11 cellular contexts compared by ENCODE assay signal in genomic region chr5:142248853-142249462, GRCh38.
DNase-seq lines count a peak whose midpoint lies in the region; ATAC-seq and TF ChIP-seq lines count a peak whose summit lies in the region.
"Had no signal": no experiment of that assay in that cellular context is flagged by ENCODE, and none has a peak within 500 bp of the region (broad histone marks: within the 10 kb centered on the region; RNA-seq: fewer than 3 reads in every experiment).

No MANE protein-coding gene starts in this region.

- no TSS peak for BruUV-seq in OCI-LY7 (replicated peaks; lab: Mats Ljungman, UMichigan)

- TF ChIP-seq EP300 in Ishikawa (IDR thresholded peaks at IDR 0.05; ENCODE audit: borderline replicate concordance), result no peak

- H3K9me3 ChIP-seq in OCI-LY7 (ENCODE audit: low read length), result no peaks in the 10 kb centered on the region

- H2AFZ ChIP-seq in OCI-LY7 (ENCODE audit: low read length), result no peak overlapping the region

- DNase-seq in AG08396 (ENCODE audit: low spot score), result peak; percentile 46
- peak; percentile 40 for DNase-seq in fibroblast of gingiva (ENCODE audit: low read depth)
- peak; percentile 13 for DNase-seq in mucosa of gallbladder (ENCODE audit: low spot score)
- no peak for DNase-seq in GDM1 (lab: John Stamatoyannopoulos, UW)
- DNase-seq in Kasumi-1 (lab: John Stamatoyannopoulos, UW), result no peak
- no peak for DNase-seq in OCI-LY7 (ENCODE audit: low spot score)
- DNase-seq: CD4-positive, alpha-beta T cell had no signal

- no peak overlapping the region for H3K4me2 ChIP-seq in OCI-LY7 (ENCODE audit: low read length)
- H3K4me2 ChIP-seq: KMS-11 had no signal

- no peaks in the 10 kb centered on the region for H3K9me2 ChIP-seq in OCI-LY7 (ENCODE audit: insufficient read depth, low read length)

- no peaks in the 10 kb centered on the region for H3K36me3 ChIP-seq in OCI-LY7 (ENCODE audit: insufficient read depth, low read length)

- H3K27ac ChIP-seq in OCI-LY7 (ENCODE audit: low read depth, low read length, poor library complexity, severe bottlenecking), result no peak overlapping the region
- H3K27ac ChIP-seq: KMS-11 had no signal

- CTCF ChIA-PET in OCI-LY7 (lab: Charles Lee; ENCODE audit: unreplicated experiment), result no interaction called here

- no peaks in the 10 kb centered on the region for H3K79me2 ChIP-seq in OCI-LY7 (ENCODE audit: insufficient read depth, low read depth, low read length)

- intact Hi-C loops in OCI-LY7 (cut with micrococcal nuclease; ENCODE audit: unreplicated experiment), result no loop called here

- TF ChIP-seq CTCF in OCI-LY7 (conservative IDR thresholded peaks at IDR 0.05; ENCODE audit: low read length), result no peak

- H4K20me1 ChIP-seq in OCI-LY7 (ENCODE audit: insufficient read depth, low read length), result no peaks in the 10 kb centered on the region

- no peaks in the 10 kb centered on the region for H3K4me1 ChIP-seq in OCI-LY7 (ENCODE audit: insufficient read depth, low read length, poor library complexity, severe bottlenecking)

- H3K4me3 ChIP-seq in OCI-LY7 (ENCODE audit: low read depth, low read length, poor library complexity, severe bottlenecking), result no peak overlapping the region

- no peak for ATAC-seq in HG03175 (IDR thresholded peaks at IDR 0.05; ENCODE audit: unreplicated experiment)
- ATAC-seq: stimulated activated memory B cell treated with anti-CD40 and anti-IgM and Interleukin-4, amounts not matched to agents 10 μg/mL and 1 μg/mL and 100 μg/mL, for 72 hours had no signal

- no peak for TF ChIP-seq RAD21 in Ishikawa (IDR thresholded peaks at IDR 0.05; ENCODE audit: low read depth)

- POLR2A ChIA-PET in OCI-LY7 (lab: Charles Lee), result interaction anchor here (0.8 to 1.1 kb wide), 2 partner anchors 19 to 28 kb away, joined by 3 read pairs; no protein-coding TSS in a partner anchor

TF ChIP-seq in Ishikawa, 13 proteins besides CTCF, POLR2A, EP300 and RAD21:
- TF ChIP-seq NFIC (IDR thresholded peaks at IDR 0.05), result peak; percentile 40; the same call in 1 of the 2 replicates
- TF ChIP-seq CEBPB (IDR thresholded peaks at IDR 0.05), result no peak
- TF ChIP-seq TCF12 (IDR thresholded peaks at IDR 0.05; ENCODE audit: low read depth), result peak; percentile 48; the same call in 1 of the 2 replicates
- 0 out of 2 replicates have a peak, but pooled peaks have one; percentile 16 for TF ChIP-seq MAX (IDR thresholded peaks at IDR 0.05)

Comparison
In these comparisons a context has a peak if more than half of its experiments do, and no peak if none do; other contexts are left out.
1. DNase-seq: peak in AG08396 (single experiment), fibroblast of gingiva (single experiment) and mucosa of gallbladder (single experiment); none in GDM1 (single experiment), Kasumi-1 (0 of 2) and OCI-LY7 (single experiment).